In genomic region chr20:62921119-62921687, GRCh38 we compare ENCODE assay signal across 8 cellular contexts.
DNase-seq lines count a peak whose midpoint lies in the region; ATAC-seq and TF ChIP-seq lines count a peak whose summit lies in the region.

No MANE protein-coding gene starts in this region.

- H3K4me3 ChIP-seq in Loucy (ENCODE audit: low read length, poor library complexity, severe bottlenecking) = peak overlapping the region; percentile 61
- no peak overlapping the region for H3K4me3 ChIP-seq in astrocyte of the spinal cord (ENCODE audit: low read depth, low read length)

- peaks cover 100% of the 10 kb centered on the region for H3K79me2 ChIP-seq in Loucy (ENCODE audit: insufficient read depth, low read length)

- no peak overlapping the region for H2AFZ ChIP-seq in Loucy (ENCODE audit: low read length)

- peak overlapping the region; percentile 44 for H3K9ac ChIP-seq in Loucy (ENCODE audit: low read depth, low read length, poor library complexity, severe bottlenecking)

- peaks cover 62% of the 10 kb centered on the region for H3K4me1 ChIP-seq in Loucy (ENCODE audit: insufficient read depth, low read length, poor library complexity, severe bottlenecking)

- ATAC-seq in HG03442 (IDR thresholded peaks at IDR 0.05; ENCODE audit: unreplicated experiment) = no peak

- DNase-seq in ELR (ENCODE audit: low read depth) (peak; percentile 78), T-helper 2 cell (peak in 4 of 5 experiments; percentile 47 to 75 (median 54)), astrocyte of the spinal cord (ENCODE audit: low read depth, low spot score) (peak; percentile 44), islet precursor cell (peak; percentile 91), putamen (ENCODE audit: low spot score) (no peak)
- peak; percentile 26 to 36 for DNase-seq in stimulated activated CD8-positive, alpha-beta memory T cell treated with anti-CD3 and anti-CD28 coated beads, Interleukin-4, amount 100 ng/mL, for 1 hour (ENCODE audit: low read depth in 2 of 2, low spot score in 1 of 2)

- H3K9me3 ChIP-seq in Loucy (ENCODE audit: insufficient read depth, low read depth, low read length) = no peaks in the 10 kb centered on the region

- H3K36me3 ChIP-seq in Loucy (ENCODE audit: insufficient read depth, low read length) = no peaks in the 10 kb centered on the region

- peaks cover 90% of the 10 kb centered on the region for H4K20me1 ChIP-seq in Loucy (ENCODE audit: insufficient read depth, low read length, poor library complexity, severe bottlenecking)

- H3K27me3 ChIP-seq in Loucy (ENCODE audit: insufficient read depth, low read length, poor library complexity, severe bottlenecking) = no peaks in the 10 kb centered on the region

- in situ Hi-C loops in astrocyte of the spinal cord (cut with HindIII; ENCODE audit: low sequenced_read_pairs) = no loop called here

- no peaks in the 10 kb centered on the region for H3F3A ChIP-seq in Loucy (ENCODE audit: low read depth)

- peak overlapping the region; percentile 69 for H3K4me2 ChIP-seq in Loucy (ENCODE audit: low read depth, low read length, poor library complexity, severe bottlenecking)

- no peaks in the 10 kb centered on the region for H3K9me2 ChIP-seq in Loucy (replicated peaks; ENCODE audit: low read depth, low read length)

- peak; percentile 71 for TF ChIP-seq CTCF in Loucy (conservative IDR thresholded peaks at IDR 0.05; ENCODE audit: low read length)
- peak; percentile 65 for TF ChIP-seq CTCF in astrocyte of the spinal cord (IDR thresholded peaks at IDR 0.05; ENCODE audit: low read depth, low read length)
